In genomic region chr14:90382491-90383125, GRCh38 we compare ENCODE assay signal across 8 cellular contexts. TPM values are rescaled to one million over a fixed set of nuclear protein-coding genes. Genes with fewer than 3 reads are reported as not detected.
DNase-seq lines count a peak whose midpoint lies in the region; ATAC-seq and TF ChIP-seq lines count a peak whose summit lies in the region.

No MANE protein-coding gene starts in this region.

- TF ChIP-seq CTCF in Panc1 (IDR thresholded peaks at IDR 0.05), result no peak
- no peak for TF ChIP-seq CTCF in heart right ventricle (IDR thresholded peaks at IDR 0.05)

- H3K27me3 Mint-ChIP-seq in activated naive CD8-positive, alpha-beta T cell treated with anti-CD3 and anti-CD28 coated beads for 36 hours, result no peaks in the 10 kb centered on the region

- CTCF ChIA-PET in Panc1 (lab: Charles Lee), result interaction anchor here (0.7 kb wide), 1 partner anchor 165 kb away, joined by 3 read pairs; no protein-coding TSS in a partner anchor

- H3K9me3 Mint-ChIP-seq in activated naive CD8-positive, alpha-beta T cell treated with anti-CD3 and anti-CD28 coated beads for 36 hours, result no peaks in the 10 kb centered on the region

- in situ Hi-C loops in Panc1 (cut with HindIII; ENCODE audit: low pct_unique_long_range_greater_than_20kb, low sequenced_read_pairs), result no loop called here

- peaks cover 15% of the 10 kb centered on the region for H3K4me1 ChIP-seq in Panc1 (ENCODE audit: control insufficient read depth, insufficient read depth, low read length)
- peaks cover 6 to 43% (median 31%) of the 10 kb centered on the region in 9 donors for H3K4me1 ChIP-seq in heart right ventricle

- H3K27me3 ChIP-seq in Panc1 (ENCODE audit: control insufficient read depth, insufficient read depth, low read length) (no peaks in the 10 kb centered on the region), heart right ventricle (no peaks in the 10 kb centered on the region)

- peak overlapping the region; percentile 80 to 90 for H3K4me3 ChIP-seq in Panc1 (ENCODE audit: low read depth in 2 of 2, low read length in 2 of 2)
- peak overlapping the region; percentile 44 to 75 (median 66) for H3K4me3 ChIP-seq in heart right ventricle

- ATAC-seq in GM18511 (IDR thresholded peaks at IDR 0.05; ENCODE audit: unreplicated experiment) (peak; percentile 24), HG03457 (IDR thresholded peaks at IDR 0.05; ENCODE audit: unreplicated experiment) (peak; percentile 1), Panc1 (peak; percentile 49), heart right ventricle (peak; percentile 21 to 57 (median 48))

- POLR2A ChIA-PET in Panc1 (lab: Charles Lee), result interaction anchor here (0.5 to 0.8 kb wide), 3 partner anchors 15 to 392 kb away, joined by 5 to 9 read pairs (median 5); no protein-coding TSS in a partner anchor

- intact Hi-C loops in Panc1 (cut with micrococcal nuclease; ENCODE audit: unreplicated experiment), result loop anchor here (5.0 kb wide), 1 partner anchor 50 kb away; the partner anchor contains the start of gene NRDE2
- intact Hi-C loops in heart right ventricle (cut with DNase I), result loop anchor here in 9 of 10 donors (1.0 to 5.0 kb wide), 9 partner anchors 14 to 376 kb away; partner anchors contain the start of genes NRDE2 (in 5 of the 9) and CALM1 (in 2 of the 9)
- intact Hi-C loops in posterior vena cava (cut with DNase I), result no loop called here

- no peaks in the 10 kb centered on the region for H3K36me3 Mint-ChIP-seq in activated naive CD8-positive, alpha-beta T cell treated with anti-CD3 and anti-CD28 coated beads for 36 hours

- BruUV-seq in Panc1 (replicated peaks; lab: Mats Ljungman, UMichigan), result TSS peak; percentile 91

- H3K4me3 Mint-ChIP-seq in activated naive CD8-positive, alpha-beta T cell treated with anti-CD3 and anti-CD28 coated beads for 36 hours, result no peak overlapping the region

- H3K36me3 ChIP-seq in Panc1 (ENCODE audit: control insufficient read depth, insufficient read depth, low read length) (no peaks in the 10 kb centered on the region; the same call in 1 of the 2 replicates), heart right ventricle (no peaks in the 10 kb centered on the region)

- DNase-seq in A172 (ENCODE audit: low spot score), result peak; percentile 69
- no peak for DNase-seq in Panc1 (ENCODE audit: low read depth, low spot score)
- peak; percentile 76 for DNase-seq in activated naive CD8-positive, alpha-beta T cell treated with anti-CD3 and anti-CD28 coated beads for 36 hours
- peak; percentile 60 to 73 for DNase-seq in heart right ventricle
- peak; percentile 93 for DNase-seq in posterior vena cava (ENCODE audit: low spot score)
- peak; percentile 81 for DNase-seq in ureter (ENCODE audit: low spot score)

- H3K9me3 ChIP-seq in Panc1 (ENCODE audit: control insufficient read depth, insufficient read depth, low read depth, low read length) (no peaks in the 10 kb centered on the region), heart right ventricle (no peaks in the 10 kb centered on the region)

- 0 to 1% methylated on average over 33 to 34 of the region's 34 CpGs for WGBS in heart right ventricle, 2 donors

- H3K27ac Mint-ChIP-seq in activated naive CD8-positive, alpha-beta T cell treated with anti-CD3 and anti-CD28 coated beads for 36 hours, result no peak overlapping the region

- H3K4me1 Mint-ChIP-seq in activated naive CD8-positive, alpha-beta T cell treated with anti-CD3 and anti-CD28 coated beads for 36 hours, result peaks cover 20% of the 10 kb centered on the region

- H3K27ac ChIP-seq in Panc1 (ENCODE audit: low read length), result peak overlapping the region; percentile 93
- peak overlapping the region; percentile 95 to 100 (median 99) for H3K27ac ChIP-seq in heart right ventricle

RNA-seq across cellular contexts. Expression of gene CALM1, which starts 14.2 kb away (rescaled TPM):
- total RNA-seq in A172 (2014; rRNA removed; shearing (Covaris generic)), result 395 and 420 TPM in 2 replicates
- total RNA-seq in Panc1 (2021; ENCODE audit: unreplicated experiment), result 182 TPM
- 247 TPM for polyA plus RNA-seq in Panc1 (2012; ENCODE audit: insufficient read length)
- total RNA-seq in activated naive CD8-positive, alpha-beta T cell treated with anti-CD3 and anti-CD28 coated beads for 36 hours, result 100 to 1,000 TPM; 437 to 439 TPM
- total RNA-seq in heart right ventricle, result 100 to 1,000 TPM; 409 to 787 (median 454) TPM
- polyA plus RNA-seq in heart right ventricle, result 100 to 1,000 TPM; 293 to 352 TPM
- 100 to 1,000 TPM; 662 to 764 TPM for total RNA-seq in posterior vena cava
- 335 TPM for total RNA-seq in ureter

RNA-seq across cellular contexts. Expression of gene NRDE2, which starts 50.9 kb away (rescaled TPM):
- total RNA-seq in A172 (2014; rRNA removed; shearing (Covaris generic)), result 8.3 and 8.7 TPM in 2 replicates
- total RNA-seq in Panc1 (2021; ENCODE audit: unreplicated experiment) (16.5 TPM), heart right ventricle (10 to 100 TPM; 11.2 to 16.7 (median 13.5) TPM), posterior vena cava (10 to 100 TPM; 13.5 to 16.8 TPM), ureter (38.0 TPM)
- 10.1 TPM for polyA plus RNA-seq in Panc1 (2012; ENCODE audit: insufficient read length)
- 10 to 100 TPM; 23.2 to 25.4 TPM for total RNA-seq in activated naive CD8-positive, alpha-beta T cell treated with anti-CD3 and anti-CD28 coated beads for 36 hours
- polyA plus RNA-seq in heart right ventricle, result 10 to 100 TPM in 1 of 2 donors, 1 to 10 TPM in 1; 4.3 to 15.9 TPM

Comparison
In these comparisons a context has a peak if more than half of its experiments do, and no peak if none do; other contexts are left out.
1. intact Hi-C loops: an anchor here in Panc1 (5.0 kb wide) and heart right ventricle (1.0 to 5.0 kb wide); none called in posterior vena cava.